Comparison of ENCODE assay signal across 11 cellular contexts in genomic region chr3:114428173-114428606, GRCh38.
A peak's percentile ranks its signal among the peaks of the same experiment; 100 is the strongest.
DNase-seq lines count a peak whose midpoint lies in the region; ATAC-seq and TF ChIP-seq lines count a peak whose summit lies in the region.
"Had no signal": no experiment of that assay in that cellular context is flagged by ENCODE, and none has a peak within 500 bp of the region (broad histone marks: within the 10 kb centered on the region; RNA-seq: fewer than 3 reads in every experiment).

No MANE protein-coding gene starts in this region.

- peak overlapping the region; percentile 73 for H3K4me3 Mint-ChIP-seq in stimulated activated memory B cell treated with anti-CD40 and anti-IgM and Interleukin-4, amounts not matched to agents 10 μg/mL and 1 μg/mL and 100 μg/mL, for 72 hours

- peak overlapping the region; percentile 100 for H3K27ac Mint-ChIP-seq in stimulated activated memory B cell treated with anti-CD40 and anti-IgM and Interleukin-4, amounts not matched to agents 10 μg/mL and 1 μg/mL and 100 μg/mL, for 72 hours

- intact Hi-C loops in head of caudate nucleus (cut with DNase I) = no loop called here

- no peaks in the 10 kb centered on the region for H3K4me1 ChIP-seq in BE2C
- H3K4me1 ChIP-seq: body of pancreas, Peyer's patch had no signal

- peaks cover 21% of the 10 kb centered on the region for H3K36me3 Mint-ChIP-seq in stimulated activated memory B cell treated with anti-CD40 and anti-IgM and Interleukin-4, amounts not matched to agents 10 μg/mL and 1 μg/mL and 100 μg/mL, for 72 hours

- no peak for TF ChIP-seq CTCF in BE2C (IDR thresholded peaks at IDR 0.05; ENCODE audit: low read depth, low read length)

- DNase-seq in head of caudate nucleus (no peak), BE2C (no peak)
- no peak for DNase-seq in stimulated activated CD4-positive, alpha-beta T cell treated with anti-CD3 and anti-CD28 coated beads, Interleukin-4, amount 100 ng/mL, for 24 hours
- DNase-seq: activated T-cell treated with anti-CD3 and anti-CD28 coated beads, Interleukin-2, amount 50 U/mL, for 48 hours; body of pancreas; NCI-H1436 treated with DMSO at 0.1 percent for 48 hours had no signal

- peaks cover 74% of the 10 kb centered on the region for H3K4me1 Mint-ChIP-seq in stimulated activated memory B cell treated with anti-CD40 and anti-IgM and Interleukin-4, amounts not matched to agents 10 μg/mL and 1 μg/mL and 100 μg/mL, for 72 hours

- H3K36me3 ChIP-seq in BE2C = no peaks in the 10 kb centered on the region
- H3K36me3 ChIP-seq: Peyer's patch had no signal

- ATAC-seq in GM19035 (IDR thresholded peaks at IDR 0.05; ENCODE audit: unreplicated experiment) = peak; percentile 94
- peak; percentile 86 for ATAC-seq in HG02798 (IDR thresholded peaks at IDR 0.05; ENCODE audit: poor library complexity, unreplicated experiment)
- ATAC-seq in HG03571 (IDR thresholded peaks at IDR 0.05; ENCODE audit: unreplicated experiment) = peak; percentile 88
- ATAC-seq in stimulated activated memory B cell treated with anti-CD40 and anti-IgM and Interleukin-4, amounts not matched to agents 10 μg/mL and 1 μg/mL and 100 μg/mL, for 72 hours = peak; percentile 98
- ATAC-seq: body of pancreas had no signal

- no peaks in the 10 kb centered on the region for H3K9me3 ChIP-seq in BE2C
- H3K9me3 ChIP-seq: body of pancreas, Peyer's patch had no signal

- no peaks in the 10 kb centered on the region for H3K27me3 ChIP-seq in BE2C
- H3K27me3 ChIP-seq: body of pancreas, Peyer's patch had no signal

- no peaks in the 10 kb centered on the region for H3K27me3 Mint-ChIP-seq in stimulated activated memory B cell treated with anti-CD40 and anti-IgM and Interleukin-4, amounts not matched to agents 10 μg/mL and 1 μg/mL and 100 μg/mL, for 72 hours

- H3K4me3 ChIP-seq in BE2C (ENCODE audit: low read depth, low read length) = no peak overlapping the region
- H3K4me3 ChIP-seq: body of pancreas, Peyer's patch had no signal

- H3K9me3 Mint-ChIP-seq in stimulated activated memory B cell treated with anti-CD40 and anti-IgM and Interleukin-4, amounts not matched to agents 10 μg/mL and 1 μg/mL and 100 μg/mL, for 72 hours = no peaks in the 10 kb centered on the region
